Comparison of ENCODE assay signal across 22 cellular contexts in the genomic region with DNA sequence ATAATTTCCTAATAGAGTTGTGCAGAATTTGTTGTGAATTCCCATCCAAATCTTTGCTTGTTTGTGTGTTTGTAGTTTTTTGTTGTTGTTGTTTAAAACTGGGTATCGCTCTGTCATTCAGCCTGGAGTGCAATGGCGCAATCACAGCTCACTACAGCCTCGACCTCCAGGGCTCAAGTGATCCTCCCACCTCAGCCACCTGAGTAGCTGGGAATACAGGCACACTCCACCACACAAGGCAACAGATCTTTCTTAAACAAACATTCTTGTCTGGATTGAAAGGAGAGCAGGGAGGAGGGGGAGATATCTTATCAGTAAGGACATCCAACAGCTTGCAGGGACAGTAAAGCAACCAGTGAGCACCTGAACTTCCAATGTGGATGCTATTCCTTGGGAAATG.
"Had no signal": no experiment of that assay in that cellular context is flagged by ENCODE, and none has a peak within 500 bp of the region (broad histone marks: within the 10 kb centered on the region; RNA-seq: fewer than 3 reads in every experiment).

No MANE protein-coding gene starts in this region.

- H3K4me1 Mint-ChIP-seq: immature natural killer cell, memory B cell, natural killer cell had no signal

- ATAC-seq: activated T-cell treated with anti-CD3 and anti-CD28 coated beads, Interleukin-2, amount 50 U/mL, for 4 hours; esophagus mucosa; gastroesophageal sphincter; heart left ventricle; natural killer cell; psoas muscle had no signal

- H3K4me3 ChIP-seq: dorsolateral prefrontal cortex, gastroesophageal sphincter, heart left ventricle, ovary, psoas muscle, transverse colon, vagina had no signal

- H3K4me3 Mint-ChIP-seq: activated naive CD4-positive, alpha-beta T cell treated with anti-CD3 and anti-CD28 coated beads for 36 hours; activated T-cell treated with anti-CD3 and anti-CD28 coated beads, Interleukin-2, amount 50 U/mL, for 4 hours; immature natural killer cell; memory B cell; natural killer cell; stimulated activated naive CD8-positive, alpha-beta T cell treated with anti-CD3 and anti-CD28 coated beads, Interleukin-15, Interleukin-2, amounts not matched to agents 100 ng/mL and 50 ng/mL, for 24 hours had no signal

- DNase-seq: activated CD4-positive, alpha-beta T cell treated with anti-CD3 and anti-CD28 coated beads, Interleukin-2, amount 50 U/mL, for 1 hour; activated CD4-positive, CD25-positive, alpha-beta regulatory T cell treated with anti-CD3 and anti-CD28 coated beads, Interleukin-2, amount 50 U/mL, for 72 hours; activated CD8-positive, alpha-beta memory T cell treated with anti-CD3 and anti-CD28 coated beads, Interleukin-2, amount 50 U/mL, for 4 hours; activated naive CD4-positive, alpha-beta T cell treated with anti-CD3 and anti-CD28 coated beads for 36 hours; activated T-cell treated with anti-CD3 and anti-CD28 coated beads, Interleukin-2, amount 50 U/mL, for 4 hours; anterior cingulate cortex; brain microvascular endothelial cell; central memory CD4-positive, alpha-beta T cell; dorsolateral prefrontal cortex; heart left ventricle; immature natural killer cell; natural killer cell; ovary; psoas muscle; right cardiac atrium; T-helper 9 cell; transverse colon had no signal

- H3K27ac ChIP-seq: brain microvascular endothelial cell, dorsolateral prefrontal cortex, gastroesophageal sphincter, heart left ventricle, ovary, psoas muscle, transverse colon, vagina had no signal

- H3K36me3 ChIP-seq: brain microvascular endothelial cell, gastroesophageal sphincter, heart left ventricle, ovary, transverse colon, vagina had no signal

- H3K27me3 ChIP-seq: brain microvascular endothelial cell, dorsolateral prefrontal cortex, gastroesophageal sphincter, ovary, transverse colon, vagina had no signal

- H3K9me3 Mint-ChIP-seq: activated naive CD4-positive, alpha-beta T cell treated with anti-CD3 and anti-CD28 coated beads for 36 hours; activated T-cell treated with anti-CD3 and anti-CD28 coated beads, Interleukin-2, amount 50 U/mL, for 4 hours; immature natural killer cell; memory B cell; natural killer cell; stimulated activated naive CD8-positive, alpha-beta T cell treated with anti-CD3 and anti-CD28 coated beads, Interleukin-15, Interleukin-2, amounts not matched to agents 100 ng/mL and 50 ng/mL, for 24 hours had no signal

- H3K9me3 ChIP-seq: gastroesophageal sphincter, heart left ventricle, ovary, psoas muscle, transverse colon, vagina had no signal

- H3K27ac Mint-ChIP-seq: activated naive CD4-positive, alpha-beta T cell treated with anti-CD3 and anti-CD28 coated beads for 36 hours; immature natural killer cell; memory B cell; natural killer cell; stimulated activated naive CD8-positive, alpha-beta T cell treated with anti-CD3 and anti-CD28 coated beads, Interleukin-15, Interleukin-2, amounts not matched to agents 100 ng/mL and 50 ng/mL, for 24 hours had no signal

- H3K36me3 Mint-ChIP-seq: immature natural killer cell, memory B cell, natural killer cell had no signal

- H3K4me1 ChIP-seq: gastroesophageal sphincter, heart left ventricle, psoas muscle, transverse colon, vagina had no signal
